In the genomic region with DNA sequence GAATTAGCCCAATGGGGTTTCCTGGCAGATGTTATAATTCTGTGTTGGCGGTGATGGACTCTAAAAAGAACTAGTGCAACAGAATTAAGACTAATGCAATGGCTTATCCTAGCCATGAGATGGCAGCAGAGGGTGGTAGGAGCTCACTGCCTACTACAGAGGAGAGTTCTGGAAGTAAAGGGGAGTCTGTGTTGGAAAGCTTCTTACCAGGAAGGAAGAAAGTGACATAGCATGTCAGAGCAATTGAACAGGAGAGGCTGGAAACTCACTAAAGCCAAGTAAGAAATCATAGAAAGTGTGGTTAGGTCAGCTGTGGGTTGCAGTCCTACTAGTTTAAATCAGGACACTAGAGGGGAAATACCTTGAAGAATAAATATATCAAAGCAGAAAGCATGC, we compare ENCODE assay signal across 9 cellular contexts. TPM values are rescaled to one million over a fixed set of nuclear protein-coding genes. Genes with fewer than 3 reads are reported as not detected.
DNase-seq lines count a peak whose midpoint lies in the region; ATAC-seq and TF ChIP-seq lines count a peak whose summit lies in the region.
"Had no signal": no experiment of that assay in that cellular context is flagged by ENCODE, and none has a peak within 500 bp of the region (broad histone marks: within the 10 kb centered on the region; RNA-seq: fewer than 3 reads in every experiment).

No MANE protein-coding gene starts in this region.

- H3K36me3 ChIP-seq in A673 (ENCODE audit: insufficient read depth, low read length, poor library complexity, severe bottlenecking) (no peaks in the 10 kb centered on the region), GM23338 (ENCODE audit: insufficient read depth) (no peaks in the 10 kb centered on the region)

- H2AFZ ChIP-seq in GM23338, result no peak overlapping the region

- H3K4me1 ChIP-seq in A673 (ENCODE audit: insufficient read depth, low read length, poor library complexity, severe bottlenecking) (no peaks in the 10 kb centered on the region), GM23338 (ENCODE audit: insufficient read depth) (no peaks in the 10 kb centered on the region; the same call in 1 of the 2 replicates)

- no peaks in the 10 kb centered on the region for H3K79me2 ChIP-seq in GM23338 (replicated peaks; ENCODE audit: insufficient read depth)

- no peaks in the 10 kb centered on the region for H3K9me3 ChIP-seq in A673 (ENCODE audit: low read depth, low read length, poor library complexity, severe bottlenecking)

- DNase-seq in A673 (ENCODE audit: low spot score) (peak; percentile 66), G401 (ENCODE audit: low spot score) (peak; percentile 59), GM23338 (ENCODE audit: low spot score) (peak; percentile 69), SK-MEL-5 (ENCODE audit: low read depth, low spot score) (peak; percentile 68), epithelial cell of prostate (ENCODE audit: low read depth, low spot score) (peak; percentile 5), midbrain (lab: John Stamatoyannopoulos, UW) (peak; percentile 52)
- DNase-seq in stimulated activated effector memory CD8-positive, alpha-beta T cell treated with anti-CD3 and anti-CD28 coated beads, Interleukin-12 subunit alpha, Interleukin-12 subunit beta, amount 100 ng/mL, for 72 hours (ENCODE audit: low spot score in 2 of 2), result no peak

- peak; percentile 92 for ATAC-seq in GM23338
- no peak for ATAC-seq in stimulated activated effector memory CD8-positive, alpha-beta T cell treated with anti-CD3 and anti-CD28 coated beads, Interleukin-12 subunit alpha, Interleukin-12 subunit beta, amount 100 ng/mL, for 72 hours

- POLR2A ChIA-PET in A673 (lab: Charles Lee; ENCODE audit: low non-redundant PET), result no interaction called here

- TF ChIP-seq EP300 in Ishikawa (IDR thresholded peaks at IDR 0.05; ENCODE audit: borderline replicate concordance), result no peak

- H3K36me3 Mint-ChIP-seq in GM23338 (ENCODE audit: low read depth), result no peaks in the 10 kb centered on the region
- no peaks in the 10 kb centered on the region for H3K36me3 Mint-ChIP-seq in stimulated activated effector memory CD8-positive, alpha-beta T cell treated with anti-CD3 and anti-CD28 coated beads, Interleukin-12 subunit alpha, Interleukin-12 subunit beta, amount 100 ng/mL, for 72 hours

- H3K27ac ChIP-seq in A673 (ENCODE audit: low read depth, low read length, poor library complexity, severe bottlenecking), result no peak overlapping the region
- no peak overlapping the region for H3K27ac ChIP-seq in GM23338 (ENCODE audit: low read depth)
- H3K27ac ChIP-seq in epithelial cell of prostate, result no peak overlapping the region

- BruUV-seq in A673 (replicated peaks; lab: Mats Ljungman, UMichigan), result no TSS peak

- no peak overlapping the region for H3K4me2 ChIP-seq in GM23338

- H3K9me2 ChIP-seq in GM23338 (ENCODE audit: insufficient read depth), result no peaks in the 10 kb centered on the region

- peak overlapping the region; percentile 90; the same call in 1 of the 2 replicates for H3K27ac Mint-ChIP-seq in GM23338
- H3K27ac Mint-ChIP-seq in stimulated activated effector memory CD8-positive, alpha-beta T cell treated with anti-CD3 and anti-CD28 coated beads, Interleukin-12 subunit alpha, Interleukin-12 subunit beta, amount 100 ng/mL, for 72 hours, result no peak overlapping the region

- intact Hi-C loops in A673 (cut with micrococcal nuclease; ENCODE audit: unreplicated experiment), result loop anchor here (2.0 to 5.0 kb wide), 3 partner anchors 163 to 773 kb away; no protein-coding TSS in a partner anchor

- no peaks in the 10 kb centered on the region for H3K9me3 Mint-ChIP-seq in GM23338
- H3K9me3 Mint-ChIP-seq in stimulated activated effector memory CD8-positive, alpha-beta T cell treated with anti-CD3 and anti-CD28 coated beads, Interleukin-12 subunit alpha, Interleukin-12 subunit beta, amount 100 ng/mL, for 72 hours, result no peaks in the 10 kb centered on the region

- no peaks in the 10 kb centered on the region for H4K20me1 ChIP-seq in GM23338 (replicated peaks; ENCODE audit: insufficient read depth)

- H3K27me3 ChIP-seq in A673 (replicated peaks; ENCODE audit: insufficient read depth, low read depth, low read length, poor library complexity) (no peaks in the 10 kb centered on the region), GM23338 (ENCODE audit: insufficient read depth) (no peaks in the 10 kb centered on the region)

- CTCF ChIA-PET in A673 (lab: Charles Lee), result interaction anchor here (0.7 kb wide), 1 partner anchor 773 kb away, joined by 3 read pairs; no protein-coding TSS in a partner anchor

- H3K4me3 Mint-ChIP-seq in GM23338, result no peak overlapping the region
- H3K4me3 Mint-ChIP-seq in stimulated activated effector memory CD8-positive, alpha-beta T cell treated with anti-CD3 and anti-CD28 coated beads, Interleukin-12 subunit alpha, Interleukin-12 subunit beta, amount 100 ng/mL, for 72 hours, result no peak overlapping the region

- no peak overlapping the region for H3K4me3 ChIP-seq in A673 (ENCODE audit: low read depth, low read length, poor library complexity, severe bottlenecking)
- H3K4me3 ChIP-seq in GM23338, result no peak overlapping the region

- peaks cover 13% of the 10 kb centered on the region for H3K4me1 Mint-ChIP-seq in GM23338
- H3K4me1 Mint-ChIP-seq in stimulated activated effector memory CD8-positive, alpha-beta T cell treated with anti-CD3 and anti-CD28 coated beads, Interleukin-12 subunit alpha, Interleukin-12 subunit beta, amount 100 ng/mL, for 72 hours, result no peaks in the 10 kb centered on the region

- TF ChIP-seq RAD21 in Ishikawa (IDR thresholded peaks at IDR 0.05; ENCODE audit: low read depth), result peak; percentile 65

- TF ChIP-seq CTCF in A673 (conservative IDR thresholded peaks at IDR 0.05; ENCODE audit: low read depth, low read length) (peak; percentile 73), GM23338 (conservative IDR thresholded peaks at IDR 0.05; ENCODE audit: low read depth in 2 of 2) (peak; percentile 70 to 78)

- in situ Hi-C loops in G401 (cut with HindIII; ENCODE audit: low sequenced_read_pairs), result no loop called here
- in situ Hi-C loops in SK-MEL-5 (cut with HindIII; ENCODE audit: low pct_unique_long_range_greater_than_20kb, low sequenced_read_pairs), result no loop called here

- H3F3A ChIP-seq in GM23338 (replicated peaks; ENCODE audit: low read depth), result no peaks in the 10 kb centered on the region

- H3K27me3 Mint-ChIP-seq in GM23338 (ENCODE audit: insufficient read depth, low read depth, poor library complexity), result no peaks in the 10 kb centered on the region

TF ChIP-seq in GM23338, 12 proteins besides CTCF, POLR2A, EP300 and RAD21 (continues in another document):
- TF ChIP-seq POLR2AphosphoS5 (IDR thresholded peaks at IDR 0.05; ENCODE audit: low read depth) (no peak), EZH2 (IDR thresholded peaks at IDR 0.05; ENCODE audit: low read depth, unreplicated experiment) (no peak), ETS1 (IDR thresholded peaks at IDR 0.05) (no peak)

TF ChIP-seq in Ishikawa, 13 proteins besides CTCF, POLR2A, EP300 and RAD21:
- no peak for TF ChIP-seq REST (IDR thresholded peaks at IDR 0.05; ENCODE audit: low read depth)
- TF ChIP-seq EGR1 (IDR thresholded peaks at IDR 0.05), result no peak
- no peak for TF ChIP-seq NFIC (IDR thresholded peaks at IDR 0.05)
- TF ChIP-seq TAF1 (IDR thresholded peaks at IDR 0.05; ENCODE audit: low read depth), result no peak
- no peak for TF ChIP-seq ZBTB7A (IDR thresholded peaks at IDR 0.05; ENCODE audit: low read depth)
- TF ChIP-seq TCF12 (IDR thresholded peaks at IDR 0.05; ENCODE audit: low read depth), result no peak
- TF ChIP-seq FOXM1 (IDR thresholded peaks at IDR 0.05; ENCODE audit: borderline replicate concordance, low read depth), result no peak
- TF ChIP-seq TEAD4 (IDR thresholded peaks at IDR 0.05), result no peak
- no peak for TF ChIP-seq CREB1 (IDR thresholded peaks at IDR 0.05; ENCODE audit: low read depth)
- no peak for TF ChIP-seq MAX (IDR thresholded peaks at IDR 0.05)
- TF ChIP-seq CEBPB (IDR thresholded peaks at IDR 0.05), result no peak
- TF ChIP-seq, protein P1, sequence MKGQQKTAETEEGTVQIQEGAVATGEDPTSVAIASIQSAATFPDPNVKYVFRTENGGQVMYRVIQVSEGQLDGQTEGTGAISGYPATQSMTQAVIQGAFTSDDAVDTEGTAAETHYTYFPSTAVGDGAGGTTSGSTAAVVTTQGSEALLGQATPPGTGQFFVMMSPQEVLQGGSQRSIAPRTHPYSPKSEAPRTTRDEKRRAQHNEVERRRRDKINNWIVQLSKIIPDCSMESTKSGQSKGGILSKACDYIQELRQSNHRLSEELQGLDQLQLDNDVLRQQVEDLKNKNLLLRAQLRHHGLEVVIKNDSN (IDR thresholded peaks at IDR 0.05), result no peak
- TF ChIP-seq YY1 (IDR thresholded peaks at IDR 0.05; ENCODE audit: low read depth), result no peak

RNA-seq across cellular contexts. Expression of gene TRPC5OS, which starts 6.3 kb away (rescaled TPM):
- not detected in 2 replicates for total RNA-seq in A673 (2021)
- total RNA-seq in G401 (2014; rRNA removed; shearing (Covaris generic)), result not detected in 2 replicates
- not detected in 2 replicates for total RNA-seq in GM23338 (2014; rRNA removed; shearing (Covaris generic))
- polyA plus RNA-seq in GM23338 (2016; fragmentation: Nextera tagmentation; extraction: Ambion mirVana), result not detected in 2 replicates
- not detected in 2 replicates for total RNA-seq in SK-MEL-5 (2014; rRNA removed; shearing (Covaris generic))
- not detected in 2 replicates for polyA plus RNA-seq in SK-MEL-5 (2015; cell fraction: cytosol; rRNA removed)
- not detected in 2 replicates for polyA plus RNA-seq in SK-MEL-5 (2015; cell fraction: nucleus; rRNA removed)
- total RNA-seq: LHCN-M2 had no signal

Comparison
In these comparisons a context has a peak if more than half of its experiments do, and no peak if none do; other contexts are left out.
1. DNase-seq: peak in A673 (single experiment), G401 (single experiment), GM23338 (single experiment), SK-MEL-5 (single experiment), epithelial cell of prostate (single experiment) and midbrain (single experiment); none in stimulated activated effector memory CD8-positive, alpha-beta T cell treated with anti-CD3 and anti-CD28 coated beads, Interleukin-12 subunit alpha, Interleukin-12 subunit beta, amount 100 ng/mL, for 72 hours (0 of 2).